Comparison of ENCODE assay signal across 16 cellular contexts in genomic region chr21:45421846-45422775, GRCh38. TPM values are rescaled to one million over a fixed set of nuclear protein-coding genes. Genes with fewer than 3 reads are reported as not detected.
A peak's percentile ranks its signal among the peaks of the same experiment; 100 is the strongest.
DNase-seq lines count a peak whose midpoint lies in the region; ATAC-seq and TF ChIP-seq lines count a peak whose summit lies in the region.
"Had no signal": no experiment of that assay in that cellular context is flagged by ENCODE, and none has a peak within 500 bp of the region (broad histone marks: within the 10 kb centered on the region; RNA-seq: fewer than 3 reads in every experiment).

No MANE protein-coding gene starts in this region.

- no peak overlapping the region for H3K4ac ChIP-seq in neuronal stem cell (ENCODE audit: low read length)

- peak overlapping the region; percentile 24 for H2BK15ac ChIP-seq in neuronal stem cell (ENCODE audit: low read length)

- TF ChIP-seq CTCF in CD14-positive monocyte (IDR thresholded peaks at IDR 0.05) (no peak), VCaP (conservative IDR thresholded peaks at IDR 0.05) (no peak), left ventricle myocardium inferior (IDR thresholded peaks at IDR 0.05; ENCODE audit: borderline replicate concordance) (no peak)

- H3K9ac ChIP-seq in neuronal stem cell (ENCODE audit: low read depth, low read length, poor library complexity), result no peak overlapping the region

- H3K79me1 ChIP-seq in neuronal stem cell (ENCODE audit: low read depth, low read length), result peaks cover 31% of the 10 kb centered on the region

- H3K4me3 ChIP-seq in left ventricle myocardium inferior (no peak overlapping the region), neuronal stem cell (ENCODE audit: low read length in 2 of 2) (peak overlapping the region in 1 of 2 donors; percentile 63)
- H3K4me3 ChIP-seq: suprapubic skin had no signal

- no peak overlapping the region for H2AFZ ChIP-seq in neuronal stem cell (ENCODE audit: low read length)

- H2BK120ac ChIP-seq in neuronal stem cell (ENCODE audit: low read depth, low read length), result no peak overlapping the region

- no peak overlapping the region for H4K91ac ChIP-seq in neuronal stem cell (ENCODE audit: low read depth, low read length, poor library complexity)

- no peak overlapping the region for H3K27ac Mint-ChIP-seq in CD14-positive monocyte

- H3K27me3 ChIP-seq in left ventricle myocardium inferior (ENCODE audit: low read depth), result no peaks in the 10 kb centered on the region
- H3K27me3 ChIP-seq in neuronal stem cell (ENCODE audit: control insufficient read depth in 3 of 3, insufficient read depth in 3 of 3, low read depth in 1 of 3, low read length in 3 of 3), result peaks cover 0 to 31% (median 0%) of the 10 kb centered on the region in 3 experiments
- H3K27me3 ChIP-seq: foreskin keratinocyte, suprapubic skin had no signal

- no peak overlapping the region for H2BK12ac ChIP-seq in neuronal stem cell (ENCODE audit: low read length)

- H4K8ac ChIP-seq in neuronal stem cell (ENCODE audit: low read depth, low read length), result peak overlapping the region; percentile 96

- intact Hi-C loops in CD14-positive monocyte (cut with micrococcal nuclease), result no loop called here
- intact Hi-C loops in left ventricle myocardium inferior (cut with micrococcal nuclease), result no loop called here

- peak overlapping the region; percentile 31 for H3K23ac ChIP-seq in neuronal stem cell (ENCODE audit: low read depth, low read length, poor library complexity)

- peaks cover 48% of the 10 kb centered on the region for H3K4me1 ChIP-seq in left ventricle myocardium inferior
- H3K4me1 ChIP-seq in neuronal stem cell (ENCODE audit: control insufficient read depth in 2 of 2, insufficient read depth in 1 of 2, low read depth in 1 of 2, low read length in 2 of 2), result peaks cover 9 to 18% of the 10 kb centered on the region in 2 donors

- H3K36me3 ChIP-seq in left ventricle myocardium inferior (no peaks in the 10 kb centered on the region), neuronal stem cell (replicated peaks in 1 of 2; ENCODE audit: control insufficient read depth in 2 of 2, insufficient read depth in 2 of 2, low read length in 2 of 2) (peaks cover 0 to 6% of the 10 kb centered on the region in 2 donors)
- H3K36me3 ChIP-seq: suprapubic skin had no signal

- peaks cover 0 to 4% (median 2%) of the 10 kb centered on the region in 3 donors for H3K27me3 Mint-ChIP-seq in CD14-positive monocyte (ENCODE audit: low read depth in 3 of 3)

- peak overlapping the region; percentile 48 for H3K18ac ChIP-seq in neuronal stem cell (ENCODE audit: low read length)

- H2AK5ac ChIP-seq in neuronal stem cell (ENCODE audit: low read depth, low read length), result peak overlapping the region; percentile 14

- DNase-seq in CD14-positive monocyte (ENCODE audit: low spot score) (peak; percentile 39), left ventricle myocardium inferior (peak; percentile 11), neuronal stem cell (ENCODE audit: low spot score) (no peak), midbrain (lab: John Stamatoyannopoulos, UW) (no peak)
- DNase-seq: activated CD4-positive, CD25-positive, alpha-beta regulatory T cell treated with anti-CD3 and anti-CD28 coated beads, Interleukin-2, amount 50 U/mL, for 72 hours; activated naive CD4-positive, alpha-beta T cell treated with anti-CD3 and anti-CD28 coated beads, Interleukin-2, amount 50 U/mL, for 16 hours; central memory CD4-positive, alpha-beta T cell; MM.1S; NCI-H2081 treated with DMSO at 0.1 percent for 48 hours; NCI-H526 treated with DMSO at 0.1 percent for 48 hours had no signal

- H3K9me3 ChIP-seq in left ventricle myocardium inferior (replicated peaks) (no peaks in the 10 kb centered on the region), neuronal stem cell (replicated peaks in 1 of 2; ENCODE audit: control insufficient read depth in 2 of 2, insufficient read depth in 1 of 2, low read depth in 1 of 2, low read length in 2 of 2) (peaks cover 0 to 2% of the 10 kb centered on the region in 2 donors)
- H3K9me3 ChIP-seq: suprapubic skin had no signal

- H3K27ac ChIP-seq in VCaP, result peak overlapping the region; percentile 79
- peak overlapping the region; percentile 84 for H3K27ac ChIP-seq in left ventricle myocardium inferior (replicated peaks)
- no peak overlapping the region for H3K27ac ChIP-seq in neuronal stem cell (replicated peaks; ENCODE audit: low read length)
- H3K27ac ChIP-seq: foreskin keratinocyte had no signal

- no peak overlapping the region for H3K4me3 Mint-ChIP-seq in CD14-positive monocyte

- no peaks in the 10 kb centered on the region for H3K36me3 Mint-ChIP-seq in CD14-positive monocyte

- H3K9me3 Mint-ChIP-seq in CD14-positive monocyte, result peaks cover 0 to 2% (median 0%) of the 10 kb centered on the region in 7 donors

- no peaks in the 10 kb centered on the region for H3K4me1 Mint-ChIP-seq in CD14-positive monocyte

- no peak overlapping the region for H3K4me2 ChIP-seq in neuronal stem cell (ENCODE audit: insufficient read depth, low read length, poor library complexity, severe bottlenecking)

- WGBS in neuronal stem cell (ENCODE audit: extremely low coverage in 2 of 2, insufficient read length in 2 of 2, insufficient replicate concordance in 1 of 2), 2 donors, result no CpG with 5 or more reads among the region's 28 CpGs

- peak overlapping the region; percentile 39 for H3K14ac ChIP-seq in neuronal stem cell (ENCODE audit: low read length)

- ATAC-seq in HG03571 (IDR thresholded peaks at IDR 0.05; ENCODE audit: unreplicated experiment), result no peak
- ATAC-seq in HG03045 (IDR thresholded peaks at IDR 0.05; ENCODE audit: unreplicated experiment), result no peak
- no peak for ATAC-seq in GM19035 (IDR thresholded peaks at IDR 0.05; ENCODE audit: unreplicated experiment)

- H2BK5ac ChIP-seq in neuronal stem cell (ENCODE audit: low read length), result peak overlapping the region; percentile 53

RNA-seq across cellular contexts. Expression of gene COL18A1, which starts 17.1 kb away (rescaled TPM):
- polyA plus RNA-seq in CD14-positive monocyte, result 1 to 10 TPM in 1 of 2 donors, under 1 TPM in 1; 0.80 to 1.1 TPM
- total RNA-seq in left ventricle myocardium inferior, result 66.5 TPM
- 42.5 TPM for polyA plus RNA-seq in neuronal stem cell (2013, experiment 1 of 2)
- 42.1 TPM for polyA plus RNA-seq in neuronal stem cell (2013, experiment 2 of 2)

Comparison
In these comparisons a context has a peak if more than half of its experiments do, and no peak if none do; other contexts are left out.
1. DNase-seq: peak in CD14-positive monocyte (single experiment) and left ventricle myocardium inferior (single experiment); none in neuronal stem cell (single experiment) and midbrain (single experiment).